ENCODE assay signal across 29 cellular contexts in genomic region chr13:23788459-23788858, GRCh38.
"Had no signal": no experiment of that assay in that cellular context is flagged by ENCODE, and none has a peak within 500 bp of the region (broad histone marks: within the 10 kb centered on the region; RNA-seq: fewer than 3 reads in every experiment).

No MANE protein-coding gene starts in this region.

- H3K36me3 Mint-ChIP-seq: activated naive CD4-positive, alpha-beta T cell treated with anti-CD3 and anti-CD28 coated beads, Interleukin-2, amount 10 ng/mL, durations not matched to agents 7 days and 5 days; WTC11 had no signal

- H3K27ac Mint-ChIP-seq: activated CD4-positive, alpha-beta memory T cell treated with anti-CD3 and anti-CD28 coated beads, Interleukin-2, amount 10 ng/mL, durations not matched to agents 7 days and 5 days; activated CD4-positive, alpha-beta T cell treated with anti-CD3 and anti-CD28 coated beads, Interleukin-2, amount 10 ng/mL, durations not matched to agents 7 days and 5 days; activated naive CD4-positive, alpha-beta T cell treated with anti-CD3 and anti-CD28 coated beads, Interleukin-2, amount 10 ng/mL, durations not matched to agents 7 days and 5 days; activated naive CD4-positive, alpha-beta T cell treated with anti-CD3 and anti-CD28 coated beads, Interleukin-2, amount 50 U/mL, for 72 hours; activated naive CD8-positive, alpha-beta T cell treated with anti-CD3 and anti-CD28 coated beads, Interleukin-2, amount 10 ng/mL, durations not matched to agents 7 days and 5 days; activated T-cell treated with anti-CD3 and anti-CD28 coated beads, Interleukin-2, amount 50 U/mL, for 24 hours; activated T-cell treated with anti-CD3 and anti-CD28 coated beads, Interleukin-2, amount 50 U/mL, for 72 hours; effector memory CD8-positive, alpha-beta T cell; WTC11 had no signal

- H3K4me3 Mint-ChIP-seq: activated CD4-positive, alpha-beta memory T cell treated with anti-CD3 and anti-CD28 coated beads, Interleukin-2, amount 10 ng/mL, durations not matched to agents 7 days and 5 days; activated CD4-positive, alpha-beta T cell treated with anti-CD3 and anti-CD28 coated beads, Interleukin-2, amount 10 ng/mL, durations not matched to agents 7 days and 5 days; activated naive CD4-positive, alpha-beta T cell treated with anti-CD3 and anti-CD28 coated beads, Interleukin-2, amount 10 ng/mL, durations not matched to agents 7 days and 5 days; activated naive CD8-positive, alpha-beta T cell treated with anti-CD3 and anti-CD28 coated beads, Interleukin-2, amount 10 ng/mL, durations not matched to agents 7 days and 5 days; activated T-cell treated with anti-CD3 and anti-CD28 coated beads, Interleukin-2, amount 50 U/mL, for 24 hours; activated T-cell treated with anti-CD3 and anti-CD28 coated beads, Interleukin-2, amount 50 U/mL, for 72 hours; brain; central memory CD8-positive, alpha-beta T cell; effector memory CD8-positive, alpha-beta T cell; WTC11 had no signal

- H3K27ac ChIP-seq: ascending aorta, breast epithelium, cardiac muscle cell, VCaP had no signal

- DNase-seq: activated CD4-positive, alpha-beta memory T cell treated with anti-CD3 and anti-CD28 coated beads, Interleukin-2, amount 10 ng/mL, durations not matched to agents 7 days and 5 days; activated CD4-positive, alpha-beta T cell treated with anti-CD3 and anti-CD28 coated beads for 1 hour; activated CD4-positive, alpha-beta T cell treated with anti-CD3 and anti-CD28 coated beads for 4 hours; activated CD4-positive, alpha-beta T cell treated with anti-CD3 and anti-CD28 coated beads, Interleukin-2, amount 10 ng/mL, durations not matched to agents 7 days and 5 days; activated CD4-positive, alpha-beta T cell treated with anti-CD3 and anti-CD28 coated beads, Interleukin-2, amount 50 U/mL, for 4 hours; activated CD8-positive, alpha-beta memory T cell treated with anti-CD3 and anti-CD28 coated beads, Interleukin-2, amount 50 U/mL, for 48 hours; activated gamma-delta T cell; activated naive CD4-positive, alpha-beta T cell; activated naive CD4-positive, alpha-beta T cell treated with anti-CD3 and anti-CD28 coated beads, Interleukin-2, amount 10 ng/mL, durations not matched to agents 7 days and 5 days; activated naive CD8-positive, alpha-beta T cell treated with anti-CD3 and anti-CD28 coated beads, Interleukin-2, amount 10 ng/mL, durations not matched to agents 7 days and 5 days; activated T-cell treated with anti-CD3 and anti-CD28 coated beads for 4 hours; activated T-cell treated with anti-CD3 and anti-CD28 coated beads, Interleukin-2, amount 50 U/mL, for 24 hours; activated T-cell treated with anti-CD3 and anti-CD28 coated beads, Interleukin-2, amount 50 U/mL, for 72 hours; cortex of kidney; dermis blood vessel endothelial cell; effector CD4-positive, alpha-beta T cell; effector memory CD8-positive, alpha-beta T cell; esophagus squamous epithelium; foreskin fibroblast; head of caudate nucleus; T-helper 2 cell had no signal

- H3K27me3 Mint-ChIP-seq: activated CD4-positive, alpha-beta memory T cell treated with anti-CD3 and anti-CD28 coated beads, Interleukin-2, amount 10 ng/mL, durations not matched to agents 7 days and 5 days; activated CD4-positive, alpha-beta T cell treated with anti-CD3 and anti-CD28 coated beads, Interleukin-2, amount 10 ng/mL, durations not matched to agents 7 days and 5 days; activated naive CD4-positive, alpha-beta T cell treated with anti-CD3 and anti-CD28 coated beads, Interleukin-2, amount 10 ng/mL, durations not matched to agents 7 days and 5 days; activated naive CD8-positive, alpha-beta T cell treated with anti-CD3 and anti-CD28 coated beads, Interleukin-2, amount 10 ng/mL, durations not matched to agents 7 days and 5 days; activated T-cell treated with anti-CD3 and anti-CD28 coated beads, Interleukin-2, amount 50 U/mL, for 24 hours; brain; central memory CD8-positive, alpha-beta T cell; effector memory CD8-positive, alpha-beta T cell had no signal

- H3K9me3 Mint-ChIP-seq: activated CD4-positive, alpha-beta T cell treated with anti-CD3 and anti-CD28 coated beads, Interleukin-2, amount 10 ng/mL, durations not matched to agents 7 days and 5 days; activated naive CD4-positive, alpha-beta T cell treated with anti-CD3 and anti-CD28 coated beads, Interleukin-2, amount 50 U/mL, for 72 hours; activated naive CD8-positive, alpha-beta T cell treated with anti-CD3 and anti-CD28 coated beads, Interleukin-2, amount 10 ng/mL, durations not matched to agents 7 days and 5 days; activated T-cell treated with anti-CD3 and anti-CD28 coated beads, Interleukin-2, amount 50 U/mL, for 24 hours; activated T-cell treated with anti-CD3 and anti-CD28 coated beads, Interleukin-2, amount 50 U/mL, for 72 hours; central memory CD8-positive, alpha-beta T cell; effector memory CD8-positive, alpha-beta T cell had no signal

- H3K4me1 Mint-ChIP-seq: activated naive CD4-positive, alpha-beta T cell treated with anti-CD3 and anti-CD28 coated beads, Interleukin-2, amount 10 ng/mL, durations not matched to agents 7 days and 5 days; activated naive CD8-positive, alpha-beta T cell treated with anti-CD3 and anti-CD28 coated beads, Interleukin-2, amount 10 ng/mL, durations not matched to agents 7 days and 5 days; brain; central memory CD8-positive, alpha-beta T cell had no signal

- ATAC-seq: activated naive CD4-positive, alpha-beta T cell treated with anti-CD3 and anti-CD28 coated beads, Interleukin-2, amount 50 U/mL, for 72 hours; activated T-cell treated with anti-CD3 and anti-CD28 coated beads, Interleukin-2, amount 50 U/mL, for 72 hours; effector memory CD8-positive, alpha-beta T cell; WTC11 had no signal
